Comparison of ENCODE assay signal across 24 cellular contexts in the genomic region with DNA sequence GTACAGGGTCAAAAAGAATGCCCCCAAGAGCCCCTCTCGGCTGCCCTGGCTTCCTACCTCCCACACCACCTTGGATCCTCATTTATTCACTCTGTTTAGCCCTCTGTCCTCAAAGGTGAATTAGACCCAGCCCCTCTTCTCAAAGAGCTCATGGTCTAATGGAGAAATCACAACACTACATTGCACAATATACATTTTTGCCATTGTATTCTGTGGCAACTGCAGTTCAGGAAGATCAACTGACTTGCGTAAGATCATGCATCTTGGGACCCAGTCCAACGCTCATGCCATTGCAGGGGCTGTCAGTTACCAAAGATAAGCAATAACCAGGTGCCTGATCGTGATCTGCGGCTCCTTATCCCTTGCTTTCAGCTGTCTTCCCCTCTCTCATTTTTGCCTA. TPM values are rescaled to one million over a fixed set of nuclear protein-coding genes. Genes with fewer than 3 reads are reported as not detected.
"Had no signal": no experiment of that assay in that cellular context is flagged by ENCODE, and none has a peak within 500 bp of the region (broad histone marks: within the 10 kb centered on the region; RNA-seq: fewer than 3 reads in every experiment).

No MANE protein-coding gene starts in this region.

- H3K27ac Mint-ChIP-seq: activated CD4-positive, alpha-beta T cell treated with anti-CD3 and anti-CD28 coated beads, Interleukin-2, amount 10 ng/mL, durations not matched to agents 24 days and 14 days; activated naive CD8-positive, alpha-beta T cell; memory B cell; naive thymus-derived CD8-positive, alpha-beta T cell; T-helper 1 cell treated with Interleukin-12 subunit alpha and Interleukin-12 subunit beta and Interleukin-4 antibody, amounts not matched to agents 30 μg/mL and 1 μg/mL, for 36 hours had no signal

- H3K36me3 ChIP-seq: breast epithelium, left ventricle myocardium inferior, tibial nerve, vagina had no signal

- H3K27me3 Mint-ChIP-seq: activated naive CD8-positive, alpha-beta T cell had no signal

- H3K4me3 ChIP-seq: breast epithelium, left ventricle myocardium inferior, mucosa of descending colon, tibial nerve, vagina had no signal

- DNase-seq: activated CD4-positive, alpha-beta T cell treated with anti-CD3 and anti-CD28 coated beads, Interleukin-2, amount 10 ng/mL, durations not matched to agents 24 days and 14 days; activated CD4-positive, CD25-positive, alpha-beta regulatory T cell; activated gamma-delta T cell treated with Interleukin-2 at 50 U/mL for 16 hours; anterior cingulate cortex; foreskin fibroblast; hippocampal formation; left ventricle myocardium inferior; mucosa of descending colon; naive thymus-derived CD8-positive, alpha-beta T cell; small intestine; stimulated activated CD4-positive, alpha-beta T cell treated with anti-CD3 and anti-CD28 coated beads, Interleukin-4, amount 100 ng/mL, for 4 hours; stimulated activated CD8-positive, alpha-beta memory T cell treated with anti-CD3 and anti-CD28 coated beads, Interleukin-4, amount 100 ng/mL, for 48 hours; stimulated activated naive CD4-positive, alpha-beta T cell treated with Interleukin-2 at 50 U/mL for 16 hours; substantia nigra had no signal

- H3K9me3 ChIP-seq: breast epithelium, mucosa of descending colon, tibial nerve, vagina had no signal

- H3K4me1 Mint-ChIP-seq: activated CD4-positive, alpha-beta T cell treated with anti-CD3 and anti-CD28 coated beads, Interleukin-2, amount 10 ng/mL, durations not matched to agents 24 days and 14 days; memory B cell had no signal

- H3K36me3 Mint-ChIP-seq: activated naive CD8-positive, alpha-beta T cell; memory B cell; naive thymus-derived CD8-positive, alpha-beta T cell had no signal

- H3K27me3 ChIP-seq: breast epithelium, tibial nerve, vagina had no signal

- H3K4me1 ChIP-seq: breast epithelium, tibial nerve had no signal

- H3K27ac ChIP-seq: breast epithelium, left ventricle myocardium inferior, tibial nerve, vagina had no signal

- H3K4me3 Mint-ChIP-seq: activated CD4-positive, alpha-beta T cell treated with anti-CD3 and anti-CD28 coated beads, Interleukin-2, amount 10 ng/mL, durations not matched to agents 24 days and 14 days; activated naive CD8-positive, alpha-beta T cell; memory B cell; naive thymus-derived CD8-positive, alpha-beta T cell; T-helper 1 cell treated with Interleukin-12 subunit alpha and Interleukin-12 subunit beta and Interleukin-4 antibody, amounts not matched to agents 30 μg/mL and 1 μg/mL, for 36 hours had no signal

- H3K9me3 Mint-ChIP-seq: activated CD4-positive, alpha-beta T cell treated with anti-CD3 and anti-CD28 coated beads, Interleukin-2, amount 10 ng/mL, durations not matched to agents 24 days and 14 days; memory B cell; naive thymus-derived CD8-positive, alpha-beta T cell; T-helper 1 cell treated with Interleukin-12 subunit alpha and Interleukin-12 subunit beta and Interleukin-4 antibody, amounts not matched to agents 30 μg/mL and 1 μg/mL, for 36 hours had no signal

RNA-seq across cellular contexts. Expression of a gene that starts 1.4 kb away (rescaled TPM):
- total RNA-seq: activated CD4-positive, alpha-beta T cell treated with anti-CD3 and anti-CD28 coated beads, Interleukin-2, amount 10 ng/mL, durations not matched to agents 24 days and 14 days; breast epithelium; cerebellum; dermis microvascular lymphatic vessel endothelial cell; epithelial cell of proximal tubule; kidney epithelial cell; left ventricle myocardium inferior; mucosa of descending colon; naive thymus-derived CD8-positive, alpha-beta T cell; tibial nerve; vagina had no signal

RNA-seq across cellular contexts. Expression of a gene that starts 15.0 kb away (rescaled TPM):
- total RNA-seq: activated CD4-positive, alpha-beta T cell treated with anti-CD3 and anti-CD28 coated beads, Interleukin-2, amount 10 ng/mL, durations not matched to agents 24 days and 14 days; breast epithelium; cerebellum; dermis microvascular lymphatic vessel endothelial cell; epithelial cell of proximal tubule; kidney epithelial cell; left ventricle myocardium inferior; mucosa of descending colon; naive thymus-derived CD8-positive, alpha-beta T cell; tibial nerve; vagina had no signal

RNA-seq across cellular contexts. Expression of a gene that starts 27.8 kb away (rescaled TPM):
- total RNA-seq: activated CD4-positive, alpha-beta T cell treated with anti-CD3 and anti-CD28 coated beads, Interleukin-2, amount 10 ng/mL, durations not matched to agents 24 days and 14 days; cerebellum; dermis microvascular lymphatic vessel endothelial cell; epithelial cell of proximal tubule; kidney epithelial cell; mucosa of descending colon; naive thymus-derived CD8-positive, alpha-beta T cell; vagina had no signal

RNA-seq across cellular contexts. Expression of a gene that starts 41.6 kb away (rescaled TPM):
- total RNA-seq: activated CD4-positive, alpha-beta T cell treated with anti-CD3 and anti-CD28 coated beads, Interleukin-2, amount 10 ng/mL, durations not matched to agents 24 days and 14 days; breast epithelium; cerebellum; dermis microvascular lymphatic vessel endothelial cell; epithelial cell of proximal tubule; kidney epithelial cell; left ventricle myocardium inferior; mucosa of descending colon; naive thymus-derived CD8-positive, alpha-beta T cell; tibial nerve; vagina had no signal

RNA-seq across cellular contexts. Expression of a gene that starts 42.0 kb away (rescaled TPM):
- total RNA-seq: activated CD4-positive, alpha-beta T cell treated with anti-CD3 and anti-CD28 coated beads, Interleukin-2, amount 10 ng/mL, durations not matched to agents 24 days and 14 days; breast epithelium; cerebellum; dermis microvascular lymphatic vessel endothelial cell; epithelial cell of proximal tubule; kidney epithelial cell; left ventricle myocardium inferior; mucosa of descending colon; naive thymus-derived CD8-positive, alpha-beta T cell; tibial nerve; vagina had no signal
